In the genomic region with DNA sequence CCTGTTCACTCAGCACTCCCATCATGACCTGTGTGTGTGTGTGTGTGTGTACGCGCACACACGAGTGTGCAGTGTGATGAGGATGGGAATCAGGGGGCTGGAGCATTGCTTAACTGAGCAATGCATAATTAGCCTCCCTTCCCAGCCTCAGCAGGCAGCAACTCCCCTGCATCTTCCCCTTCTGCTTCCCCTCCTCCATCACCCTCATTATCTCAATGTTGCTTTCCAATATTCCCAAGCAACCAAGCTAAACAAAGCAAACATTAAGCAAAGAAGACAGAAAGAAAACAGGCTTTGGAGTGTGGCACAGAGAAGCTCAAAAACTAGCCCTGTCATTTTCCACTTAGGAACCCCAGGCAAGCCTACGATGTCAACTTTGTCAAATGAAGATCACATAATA, we compare ENCODE assay signal across 1 cellular context.
TF ChIP-seq lines count a peak whose summit lies in the region.

No MANE protein-coding gene starts in this region.

TF ChIP-seq in WTC11, 78 proteins besides CTCF, POLR2A, EP300 and RAD21 (continued from another document):
- TF ChIP-seq FOXJ3 (CRISPR knock-in tag; IDR thresholded peaks at IDR 0.05; ENCODE audit: borderline replicate concordance) = no peak
- no peak for TF ChIP-seq KAT7 (CRISPR knock-in tag; IDR thresholded peaks at IDR 0.05; ENCODE audit: borderline replicate concordance)
- TF ChIP-seq, protein P1, sequence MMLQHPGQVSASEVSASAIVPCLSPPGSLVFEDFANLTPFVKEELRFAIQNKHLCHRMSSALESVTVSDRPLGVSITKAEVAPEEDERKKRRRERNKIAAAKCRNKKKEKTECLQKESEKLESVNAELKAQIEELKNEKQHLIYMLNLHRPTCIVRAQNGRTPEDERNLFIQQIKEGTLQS (CRISPR knock-in tag; conservative IDR thresholded peaks at IDR 0.05) = no peak
- TF ChIP-seq, protein P2, sequence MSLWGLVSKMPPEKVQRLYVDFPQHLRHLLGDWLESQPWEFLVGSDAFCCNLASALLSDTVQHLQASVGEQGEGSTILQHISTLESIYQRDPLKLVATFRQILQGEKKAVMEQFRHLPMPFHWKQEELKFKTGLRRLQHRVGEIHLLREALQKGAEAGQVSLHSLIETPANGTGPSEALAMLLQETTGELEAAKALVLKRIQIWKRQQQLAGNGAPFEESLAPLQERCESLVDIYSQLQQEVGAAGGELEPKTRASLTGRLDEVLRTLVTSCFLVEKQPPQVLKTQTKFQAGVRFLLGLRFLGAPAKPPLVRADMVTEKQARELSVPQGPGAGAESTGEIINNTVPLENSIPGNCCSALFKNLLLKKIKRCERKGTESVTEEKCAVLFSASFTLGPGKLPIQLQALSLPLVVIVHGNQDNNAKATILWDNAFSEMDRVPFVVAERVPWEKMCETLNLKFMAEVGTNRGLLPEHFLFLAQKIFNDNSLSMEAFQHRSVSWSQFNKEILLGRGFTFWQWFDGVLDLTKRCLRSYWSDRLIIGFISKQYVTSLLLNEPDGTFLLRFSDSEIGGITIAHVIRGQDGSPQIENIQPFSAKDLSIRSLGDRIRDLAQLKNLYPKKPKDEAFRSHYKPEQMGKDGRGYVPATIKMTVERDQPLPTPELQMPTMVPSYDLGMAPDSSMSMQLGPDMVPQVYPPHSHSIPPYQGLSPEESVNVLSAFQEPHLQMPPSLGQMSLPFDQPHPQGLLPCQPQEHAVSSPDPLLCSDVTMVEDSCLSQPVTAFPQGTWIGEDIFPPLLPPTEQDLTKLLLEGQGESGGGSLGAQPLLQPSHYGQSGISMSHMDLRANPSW (CRISPR knock-in tag; conservative IDR thresholded peaks at IDR 0.05; ENCODE audit: low read depth) = no peak
- TF ChIP-seq RELA (CRISPR knock-in tag; IDR thresholded peaks at IDR 0.05; ENCODE audit: borderline replicate concordance) = no peak
- TF ChIP-seq, protein P3, sequence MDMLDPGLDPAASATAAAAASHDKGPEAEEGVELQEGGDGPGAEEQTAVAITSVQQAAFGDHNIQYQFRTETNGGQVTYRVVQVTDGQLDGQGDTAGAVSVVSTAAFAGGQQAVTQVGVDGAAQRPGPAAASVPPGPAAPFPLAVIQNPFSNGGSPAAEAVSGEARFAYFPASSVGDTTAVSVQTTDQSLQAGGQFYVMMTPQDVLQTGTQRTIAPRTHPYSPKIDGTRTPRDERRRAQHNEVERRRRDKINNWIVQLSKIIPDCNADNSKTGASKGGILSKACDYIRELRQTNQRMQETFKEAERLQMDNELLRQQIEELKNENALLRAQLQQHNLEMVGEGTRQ (CRISPR knock-in tag; IDR thresholded peaks at IDR 0.05) = no peak
- TF ChIP-seq ETV6 (CRISPR knock-in tag; IDR thresholded peaks at IDR 0.05) = no peak
- no peak for TF ChIP-seq GABPB1 (CRISPR knock-in tag; IDR thresholded peaks at IDR 0.05)
